1 cellular context compared by ENCODE assay signal in the genomic region with DNA sequence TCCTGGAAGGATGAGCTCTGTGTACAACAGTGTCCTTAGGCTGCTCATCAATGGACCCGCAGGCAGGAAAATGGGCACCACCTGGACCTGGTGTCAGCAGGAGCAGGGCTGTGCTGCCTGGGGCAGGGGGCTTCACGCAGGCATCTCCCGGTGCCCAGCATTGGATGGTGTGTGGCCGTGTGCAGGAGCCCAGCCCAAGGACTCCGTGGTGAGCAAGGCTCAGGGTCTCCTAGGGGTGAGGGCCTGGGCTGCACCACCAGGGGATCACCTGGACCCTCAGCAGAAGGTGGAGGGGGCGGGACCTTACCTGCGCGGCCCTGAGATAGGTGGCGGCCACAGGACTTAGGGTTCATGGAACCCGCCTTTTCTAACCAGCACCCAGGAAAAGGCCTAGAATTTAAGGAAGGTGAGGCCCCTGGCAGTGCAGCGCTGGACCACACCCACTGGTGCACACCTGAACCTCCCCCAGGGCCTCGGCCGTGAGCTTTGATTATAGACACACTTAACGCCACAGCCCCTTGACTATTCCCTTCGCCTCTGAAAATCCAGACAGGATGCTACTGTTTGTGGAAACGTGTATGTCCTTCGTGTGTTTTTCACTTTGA.
TF ChIP-seq lines count a peak whose summit lies in the region.

No MANE protein-coding gene starts in this region.

TF ChIP-seq in IMR-90, 13 proteins besides CTCF, POLR2A, EP300 and RAD21:
- TF ChIP-seq SMC3 (IDR thresholded peaks at IDR 0.05; ENCODE audit: low read depth, low read length) (no peak), CEBPB (IDR thresholded peaks at IDR 0.05; ENCODE audit: low read depth, low read length) (no peak), BHLHE40 (IDR thresholded peaks at IDR 0.05; ENCODE audit: low read depth, low read length) (no peak), FOS (IDR thresholded peaks at IDR 0.05; ENCODE audit: low read depth, low read length) (no peak), RCOR1 (IDR thresholded peaks at IDR 0.05; ENCODE audit: insufficient replicate concordance, low read length) (no peak), MAZ (IDR thresholded peaks at IDR 0.05; ENCODE audit: borderline replicate concordance, low read depth, low read length) (no peak), CHD1 (IDR thresholded peaks at IDR 0.05; ENCODE audit: low read depth, low read length) (no peak), RFX5 (IDR thresholded peaks at IDR 0.05; ENCODE audit: low read depth, low read length) (no peak), USF2 (IDR thresholded peaks at IDR 0.05; ENCODE audit: low read depth, low read length) (no peak), MXI1 (IDR thresholded peaks at IDR 0.05; ENCODE audit: borderline replicate concordance, low read depth, low read length) (no peak), MAFK (IDR thresholded peaks at IDR 0.05; ENCODE audit: low read depth, low read length) (no peak)
